ENCODE assay signal across 8 cellular contexts in the genomic region with DNA sequence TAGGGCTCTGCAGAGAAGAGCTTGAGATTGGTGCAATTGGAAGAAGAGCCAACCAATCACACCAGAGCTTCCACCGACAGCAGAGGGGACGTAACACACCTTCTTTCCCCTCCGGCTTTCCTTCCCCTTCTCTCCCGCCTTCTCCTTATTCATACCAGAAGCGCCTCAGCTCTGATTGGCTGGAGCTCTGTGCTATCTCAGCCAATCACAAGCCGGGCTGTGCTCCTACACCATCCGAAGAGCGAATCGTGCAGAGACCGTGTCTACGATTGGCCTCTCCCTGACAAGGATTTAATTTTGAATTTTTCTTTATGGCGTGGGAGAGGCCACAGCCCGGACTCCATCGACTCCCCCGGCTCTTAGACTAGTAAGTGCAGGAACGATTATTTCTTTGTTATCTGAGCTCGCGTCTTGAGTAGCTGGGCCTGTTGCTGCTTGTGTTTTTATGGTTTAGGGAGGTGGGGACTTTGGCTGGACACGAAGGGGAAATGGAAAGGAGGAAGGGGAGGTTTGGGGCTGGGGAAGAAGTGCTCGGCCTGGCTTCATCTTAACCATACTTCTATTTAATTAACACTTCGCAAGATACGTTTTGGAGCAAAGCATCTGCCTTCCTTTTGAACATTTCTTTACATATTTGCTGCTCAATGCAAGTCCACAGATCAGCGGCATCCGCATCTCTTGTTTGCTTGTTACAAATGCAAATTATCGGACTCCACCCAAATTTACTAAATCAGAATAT. TPM values are rescaled to one million over a fixed set of nuclear protein-coding genes. Genes with fewer than 3 reads are reported as not detected.
A peak's percentile ranks its signal among the peaks of the same experiment; 100 is the strongest.
DNase-seq lines count a peak whose midpoint lies in the region; ATAC-seq and TF ChIP-seq lines count a peak whose summit lies in the region.

A gene (plus strand): TSS at position 308 of the 739 bp plus-strand sequence. CDS start 14,007 bp downstream, outside the sequence.

- H3K9ac ChIP-seq in neural progenitor cell: peak within 1 kb of the TSS; percentile 85

- ATAC-seq in GM21786 (IDR thresholded peaks at IDR 0.05; ENCODE audit: unreplicated experiment) (peak; percentile 86), foreskin keratinocyte (peak; percentile 90)

- peaks cover 15% of the 10 kb centered on the region for H3F3A ChIP-seq in neural progenitor cell (ENCODE audit: low read depth)

- TF ChIP-seq CTCF in foreskin keratinocyte (conservative IDR thresholded peaks at IDR 0.05) (no peak), neural progenitor cell (IDR thresholded peaks at IDR 0.05) (no peak), suprapubic skin (IDR thresholded peaks at IDR 0.05) (no peak)

- peaks cover 92% of the 10 kb centered on the region for H3K79me2 ChIP-seq in neural progenitor cell (ENCODE audit: low read depth)

- DNase-seq in EH (ENCODE audit: low read depth) (peak; percentile 100), SHP77 (lab: John Stamatoyannopoulos, UW) (peak; percentile 99 to 100), foreskin keratinocyte (peak in 1 of 2 donors; percentile 100), neural progenitor cell (ENCODE audit: low spot score) (peak; percentile 99), suprapubic skin (ENCODE audit: low spot score in 2 of 2) (peak; percentile 96 to 97)
- peak; percentile 87 for DNase-seq in activated effector memory CD4-positive, alpha-beta T cell treated with Interleukin-2 at 50 U/mL for 16 hours

- peak within 1 kb of the TSS; percentile 98 for H3K4me2 ChIP-seq in neural progenitor cell

- no peak for TF ChIP-seq POLR2A in suprapubic skin (IDR thresholded peaks at IDR 0.05)

- peaks cover 25% of the 10 kb centered on the region for H4K20me1 ChIP-seq in neural progenitor cell (ENCODE audit: low read depth)

- peaks cover 16% of the 10 kb centered on the region for H3K36me3 ChIP-seq in KOPT-K1 (ENCODE audit: insufficient read depth, low read length)
- H3K36me3 ChIP-seq in neural progenitor cell: no peaks in the 10 kb centered on the region
- H3K36me3 ChIP-seq in suprapubic skin: no peaks in the 10 kb centered on the region

- H3K36me3 Mint-ChIP-seq in neural progenitor cell: peaks cover 8% of the 10 kb centered on the region

- H3K9me3 Mint-ChIP-seq in neural progenitor cell: no peaks in the 10 kb centered on the region

- H3K4me1 ChIP-seq in foreskin keratinocyte (peaks cover 26% of the 10 kb centered on the region), neural progenitor cell (peaks cover 44% of the 10 kb centered on the region), suprapubic skin (peaks cover 24% of the 10 kb centered on the region)

- no peak for TF ChIP-seq EP300 in suprapubic skin (IDR thresholded peaks at IDR 0.05)

- H3K4me3 Mint-ChIP-seq in neural progenitor cell: no peak within 1 kb of the TSS

- H3K27ac ChIP-seq in KOPT-K1 (ENCODE audit: low read depth, low read length, poor library complexity, severe bottlenecking) (peak within 1 kb of the TSS; percentile 98), foreskin keratinocyte (peak within 1 kb of the TSS; percentile 90), neural progenitor cell (peak within 1 kb of the TSS; percentile 98), suprapubic skin (peak within 1 kb of the TSS; percentile 86)

- no peak within 1 kb of the TSS for H3K27ac Mint-ChIP-seq in neural progenitor cell

- H3K4me3 ChIP-seq in neural progenitor cell: peak within 1 kb of the TSS; percentile 71
- peak within 1 kb of the TSS; percentile 83 for H3K4me3 ChIP-seq in suprapubic skin

- peaks cover 3% of the 10 kb centered on the region for H3K27me3 Mint-ChIP-seq in neural progenitor cell (ENCODE audit: insufficient read depth, low read depth)

- no peaks in the 10 kb centered on the region for H3K9me3 ChIP-seq in KOPT-K1 (ENCODE audit: insufficient read depth, low read length, poor library complexity, severe bottlenecking)
- H3K9me3 ChIP-seq in neural progenitor cell (ENCODE audit: low read depth): no peaks in the 10 kb centered on the region
- H3K9me3 ChIP-seq in suprapubic skin: no peaks in the 10 kb centered on the region

- peak within 1 kb of the TSS; percentile 79 for H2AFZ ChIP-seq in neural progenitor cell (replicated peaks)

- under 1% methylated on average over 25 of the region's 25 CpGs for WGBS in suprapubic skin

- peaks cover 40% of the 10 kb centered on the region for H3K4me1 Mint-ChIP-seq in neural progenitor cell

- H3K27me3 ChIP-seq in foreskin keratinocyte (no peaks in the 10 kb centered on the region), neural progenitor cell (no peaks in the 10 kb centered on the region), suprapubic skin (no peaks in the 10 kb centered on the region)

RNA-seq across cellular contexts. Expression of the gene that starts here (rescaled TPM):
- total RNA-seq in foreskin keratinocyte (65.4 and 74.1 TPM in 2 replicates), neural progenitor cell (ENCODE audit: low replicate concordance) (44.3 and 51.9 TPM in 2 replicates), suprapubic skin (1 to 10 TPM; 2.8 to 7.0 (median 4.4) TPM)
- polyA plus RNA-seq in foreskin keratinocyte: 16.3 and 22.3 TPM in 2 replicates
